1 cellular context compared by ENCODE assay signal in the genomic region with DNA sequence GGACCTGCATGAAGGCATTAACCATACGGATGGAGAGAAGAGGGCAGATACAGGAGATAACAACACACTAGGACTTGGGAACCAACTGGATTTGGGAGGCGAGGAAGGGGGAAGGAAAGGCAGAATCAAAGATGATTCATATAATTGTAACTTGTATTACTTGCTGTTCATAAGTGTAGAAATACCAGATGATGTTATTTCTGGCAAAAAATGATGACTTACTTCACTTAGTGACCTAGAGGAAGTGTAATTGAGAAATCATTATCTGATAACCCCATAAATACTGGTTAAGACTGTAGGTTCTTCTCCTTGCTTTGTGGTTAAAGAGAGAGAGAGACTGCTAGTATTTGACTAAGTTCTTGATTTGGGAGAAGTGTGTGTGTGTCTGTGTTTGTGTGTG.
TF ChIP-seq lines count a peak whose summit lies in the region.

No MANE protein-coding gene starts in this region.

TF ChIP-seq in IMR-90, 13 proteins besides CTCF, POLR2A, EP300 and RAD21 (continued from another document):
- TF ChIP-seq MAFK (IDR thresholded peaks at IDR 0.05; ENCODE audit: low read depth, low read length) (peak; percentile 23; the same call in 1 of the 2 replicates), FOS (IDR thresholded peaks at IDR 0.05; ENCODE audit: low read depth, low read length) (peak; percentile 76; the same call in 1 of the 2 replicates)
